In the genomic region with DNA sequence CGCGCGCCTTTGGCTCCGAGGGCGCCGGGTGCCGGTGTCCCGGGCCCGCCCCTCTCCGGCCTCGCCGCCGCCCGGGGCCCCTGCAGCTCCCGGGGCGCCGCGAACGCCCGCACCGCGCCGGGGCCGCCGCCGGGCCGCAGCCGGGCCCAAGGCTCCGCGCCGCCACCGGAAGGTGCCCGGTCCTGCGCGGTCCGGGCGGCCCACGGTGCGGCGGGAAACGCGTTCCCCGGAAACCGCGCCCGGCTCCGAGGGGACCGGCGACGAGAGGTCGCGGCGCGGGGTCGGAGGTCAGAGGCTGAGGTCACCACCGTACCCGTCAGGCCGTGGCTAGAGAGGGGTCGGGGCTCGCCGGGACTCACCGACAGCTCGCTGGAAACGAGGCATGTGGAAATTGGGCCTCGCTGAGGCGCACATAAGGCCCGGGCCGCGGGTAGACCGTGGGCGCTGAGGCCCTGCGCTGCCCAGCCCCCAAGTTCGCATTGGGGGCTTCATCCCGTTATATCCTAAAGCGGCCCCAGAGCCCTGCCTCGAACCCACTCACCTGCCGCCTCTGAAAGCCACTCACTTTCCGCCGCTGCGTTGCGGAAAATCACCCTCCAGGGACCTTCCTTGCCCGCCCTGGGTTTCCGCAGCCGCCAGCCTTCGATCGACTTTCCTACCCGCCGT, we compare ENCODE assay signal across 1 cellular context.
A peak's percentile ranks its signal among the peaks of the same experiment; 100 is the strongest.
TF ChIP-seq lines count a peak whose summit lies in the region.

A gene (minus strand): TSS at position 167 of the 666 bp plus-strand sequence. CDS start 745 bp downstream, outside the sequence.

TF ChIP-seq in HepG2, 621 proteins besides CTCF, POLR2A, EP300 and RAD21 (continued from another document and continues in another):
- TF ChIP-seq, protein P1, sequence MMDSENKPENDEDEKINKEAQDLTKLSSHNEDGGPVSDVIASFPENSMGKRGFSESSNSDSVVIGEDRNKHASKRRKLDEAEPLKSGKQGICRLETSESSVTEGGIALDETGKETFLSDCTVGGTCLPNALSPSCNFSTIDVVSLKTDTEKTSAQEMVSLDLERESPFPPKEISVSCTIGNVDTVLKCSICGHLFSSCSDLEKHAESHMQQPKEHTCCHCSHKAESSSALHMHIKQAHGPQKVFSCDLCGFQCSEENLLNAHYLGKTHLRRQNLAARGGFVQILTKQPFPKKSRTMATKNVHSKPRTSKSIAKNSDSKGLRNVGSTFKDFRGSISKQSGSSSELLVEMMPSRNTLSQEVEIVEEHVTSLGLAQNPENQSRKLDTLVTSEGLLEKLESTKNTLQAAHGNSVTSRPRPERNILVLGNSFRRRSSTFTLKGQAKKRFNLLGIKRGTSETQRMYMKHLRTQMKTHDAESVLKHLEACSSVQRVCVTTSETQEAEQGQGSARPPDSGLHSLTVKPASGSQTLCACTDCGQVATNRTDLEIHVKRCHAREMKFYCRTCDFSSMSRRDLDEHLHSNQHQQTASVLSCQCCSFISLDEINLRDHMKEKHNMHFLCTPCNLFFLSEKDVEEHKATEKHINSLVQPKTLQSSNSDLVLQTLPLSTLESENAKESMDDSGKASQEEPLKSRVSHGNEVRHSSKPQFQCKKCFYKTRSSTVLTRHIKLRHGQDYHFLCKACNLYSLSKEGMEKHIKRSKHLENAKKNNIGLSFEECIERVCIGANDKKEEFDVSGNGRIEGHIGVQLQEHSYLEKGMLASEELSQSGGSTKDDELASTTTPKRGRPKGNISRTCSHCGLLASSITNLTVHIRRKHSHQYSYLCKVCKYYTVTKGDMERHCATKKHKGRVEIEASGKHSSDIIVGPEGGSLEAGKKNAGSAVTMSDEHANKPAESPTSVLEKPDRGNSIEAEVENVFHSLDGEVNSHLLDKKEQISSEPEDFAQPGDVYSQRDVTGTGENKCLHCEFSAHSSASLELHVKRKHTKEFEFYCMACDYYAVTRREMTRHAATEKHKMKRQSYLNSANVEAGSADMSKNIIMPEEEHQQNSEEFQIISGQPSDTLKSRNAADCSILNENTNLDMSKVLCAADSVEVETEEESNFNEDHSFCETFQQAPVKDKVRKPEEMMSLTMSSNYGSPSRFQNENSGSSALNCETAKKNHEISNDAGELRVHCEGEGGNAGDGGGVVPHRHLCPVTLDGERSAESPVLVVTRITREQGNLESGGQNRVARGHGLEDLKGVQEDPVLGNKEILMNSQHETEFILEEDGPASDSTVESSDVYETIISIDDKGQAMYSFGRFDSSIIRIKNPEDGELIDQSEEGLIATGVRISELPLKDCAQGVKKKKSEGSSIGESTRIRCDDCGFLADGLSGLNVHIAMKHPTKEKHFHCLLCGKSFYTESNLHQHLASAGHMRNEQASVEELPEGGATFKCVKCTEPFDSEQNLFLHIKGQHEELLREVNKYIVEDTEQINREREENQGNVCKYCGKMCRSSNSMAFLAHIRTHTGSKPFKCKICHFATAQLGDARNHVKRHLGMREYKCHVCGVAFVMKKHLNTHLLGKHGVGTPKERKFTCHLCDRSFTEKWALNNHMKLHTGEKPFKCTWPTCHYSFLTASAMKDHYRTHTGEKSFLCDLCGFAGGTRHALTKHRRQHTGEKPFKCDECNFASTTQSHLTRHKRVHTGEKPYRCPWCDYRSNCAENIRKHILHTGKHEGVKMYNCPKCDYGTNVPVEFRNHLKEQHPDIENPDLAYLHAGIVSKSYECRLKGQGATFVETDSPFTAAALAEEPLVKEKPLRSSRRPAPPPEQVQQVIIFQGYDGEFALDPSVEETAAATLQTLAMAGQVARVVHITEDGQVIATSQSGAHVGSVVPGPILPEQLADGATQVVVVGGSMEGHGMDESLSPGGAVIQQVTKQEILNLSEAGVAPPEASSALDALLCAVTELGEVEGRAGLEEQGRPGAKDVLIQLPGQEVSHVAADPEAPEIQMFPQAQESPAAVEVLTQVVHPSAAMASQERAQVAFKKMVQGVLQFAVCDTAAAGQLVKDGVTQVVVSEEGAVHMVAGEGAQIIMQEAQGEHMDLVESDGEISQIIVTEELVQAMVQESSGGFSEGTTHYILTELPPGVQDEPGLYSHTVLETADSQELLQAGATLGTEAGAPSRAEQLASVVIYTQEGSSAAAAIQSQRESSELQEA (CRISPR knock-in tag; IDR thresholded peaks at IDR 0.05; ENCODE audit: not compliant biosample characterization), result peak; percentile 22
- no peak; the same call in 1 of the 2 replicates for TF ChIP-seq SNAI1 (CRISPR knock-in tag; IDR thresholded peaks at IDR 0.05; ENCODE audit: borderline replicate concordance)
- TF ChIP-seq MAZ (IDR thresholded peaks at IDR 0.05; ENCODE audit: borderline replicate concordance, low read depth, low read length), result peak; percentile 67; the same call in 1 of the 2 replicates
- TF ChIP-seq MAZ (CRISPR knock-in tag; IDR thresholded peaks at IDR 0.05; ENCODE audit: low read depth), result peak; percentile 93
- TF ChIP-seq ZNF746 (CRISPR knock-in tag; IDR thresholded peaks at IDR 0.05), result no peak; the same call in 1 of the 2 replicates
- TF ChIP-seq, protein P2, sequence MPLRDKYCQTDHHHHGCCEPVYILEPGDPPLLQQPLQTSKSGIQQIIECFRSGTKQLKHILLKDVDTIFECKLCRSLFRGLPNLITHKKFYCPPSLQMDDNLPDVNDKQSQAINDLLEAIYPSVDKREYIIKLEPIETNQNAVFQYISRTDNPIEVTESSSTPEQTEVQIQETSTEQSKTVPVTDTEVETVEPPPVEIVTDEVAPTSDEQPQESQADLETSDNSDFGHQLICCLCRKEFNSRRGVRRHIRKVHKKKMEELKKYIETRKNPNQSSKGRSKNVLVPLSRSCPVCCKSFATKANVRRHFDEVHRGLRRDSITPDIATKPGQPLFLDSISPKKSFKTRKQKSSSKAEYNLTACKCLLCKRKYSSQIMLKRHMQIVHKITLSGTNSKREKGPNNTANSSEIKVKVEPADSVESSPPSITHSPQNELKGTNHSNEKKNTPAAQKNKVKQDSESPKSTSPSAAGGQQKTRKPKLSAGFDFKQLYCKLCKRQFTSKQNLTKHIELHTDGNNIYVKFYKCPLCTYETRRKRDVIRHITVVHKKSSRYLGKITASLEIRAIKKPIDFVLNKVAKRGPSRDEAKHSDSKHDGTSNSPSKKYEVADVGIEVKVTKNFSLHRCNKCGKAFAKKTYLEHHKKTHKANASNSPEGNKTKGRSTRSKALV (CRISPR knock-in tag; IDR thresholded peaks at IDR 0.05), result no peak
- TF ChIP-seq KAT2B (IDR thresholded peaks at IDR 0.05; ENCODE audit: borderline replicate concordance, low read depth, low read length), result no peak
- peak; percentile 72 for TF ChIP-seq TP53 (CRISPR knock-in tag; conservative IDR thresholded peaks at IDR 0.05)
- TF ChIP-seq PITX1 (CRISPR knock-in tag; IDR thresholded peaks at IDR 0.05), result no peak
- TF ChIP-seq, protein P3, sequence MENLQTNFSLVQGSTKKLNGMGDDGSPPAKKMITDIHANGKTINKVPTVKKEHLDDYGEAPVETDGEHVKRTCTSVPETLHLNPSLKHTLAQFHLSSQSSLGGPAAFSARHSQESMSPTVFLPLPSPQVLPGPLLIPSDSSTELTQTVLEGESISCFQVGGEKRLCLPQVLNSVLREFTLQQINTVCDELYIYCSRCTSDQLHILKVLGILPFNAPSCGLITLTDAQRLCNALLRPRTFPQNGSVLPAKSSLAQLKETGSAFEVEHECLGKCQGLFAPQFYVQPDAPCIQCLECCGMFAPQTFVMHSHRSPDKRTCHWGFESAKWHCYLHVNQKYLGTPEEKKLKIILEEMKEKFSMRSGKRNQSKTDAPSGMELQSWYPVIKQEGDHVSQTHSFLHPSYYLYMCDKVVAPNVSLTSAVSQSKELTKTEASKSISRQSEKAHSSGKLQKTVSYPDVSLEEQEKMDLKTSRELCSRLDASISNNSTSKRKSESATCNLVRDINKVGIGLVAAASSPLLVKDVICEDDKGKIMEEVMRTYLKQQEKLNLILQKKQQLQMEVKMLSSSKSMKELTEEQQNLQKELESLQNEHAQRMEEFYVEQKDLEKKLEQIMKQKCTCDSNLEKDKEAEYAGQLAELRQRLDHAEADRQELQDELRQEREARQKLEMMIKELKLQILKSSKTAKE (CRISPR knock-in tag; IDR thresholded peaks at IDR 0.05; ENCODE audit: borderline replicate concordance), result 0 out of 2 replicates have a peak, but pooled peaks have one; percentile 34
- TF ChIP-seq, protein P4, sequence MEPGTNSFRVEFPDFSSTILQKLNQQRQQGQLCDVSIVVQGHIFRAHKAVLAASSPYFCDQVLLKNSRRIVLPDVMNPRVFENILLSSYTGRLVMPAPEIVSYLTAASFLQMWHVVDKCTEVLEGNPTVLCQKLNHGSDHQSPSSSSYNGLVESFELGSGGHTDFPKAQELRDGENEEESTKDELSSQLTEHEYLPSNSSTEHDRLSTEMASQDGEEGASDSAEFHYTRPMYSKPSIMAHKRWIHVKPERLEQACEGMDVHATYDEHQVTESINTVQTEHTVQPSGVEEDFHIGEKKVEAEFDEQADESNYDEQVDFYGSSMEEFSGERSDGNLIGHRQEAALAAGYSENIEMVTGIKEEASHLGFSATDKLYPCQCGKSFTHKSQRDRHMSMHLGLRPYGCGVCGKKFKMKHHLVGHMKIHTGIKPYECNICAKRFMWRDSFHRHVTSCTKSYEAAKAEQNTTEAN (CRISPR knock-in tag; conservative IDR thresholded peaks at IDR 0.05), result no peak
- TF ChIP-seq, protein P5, sequence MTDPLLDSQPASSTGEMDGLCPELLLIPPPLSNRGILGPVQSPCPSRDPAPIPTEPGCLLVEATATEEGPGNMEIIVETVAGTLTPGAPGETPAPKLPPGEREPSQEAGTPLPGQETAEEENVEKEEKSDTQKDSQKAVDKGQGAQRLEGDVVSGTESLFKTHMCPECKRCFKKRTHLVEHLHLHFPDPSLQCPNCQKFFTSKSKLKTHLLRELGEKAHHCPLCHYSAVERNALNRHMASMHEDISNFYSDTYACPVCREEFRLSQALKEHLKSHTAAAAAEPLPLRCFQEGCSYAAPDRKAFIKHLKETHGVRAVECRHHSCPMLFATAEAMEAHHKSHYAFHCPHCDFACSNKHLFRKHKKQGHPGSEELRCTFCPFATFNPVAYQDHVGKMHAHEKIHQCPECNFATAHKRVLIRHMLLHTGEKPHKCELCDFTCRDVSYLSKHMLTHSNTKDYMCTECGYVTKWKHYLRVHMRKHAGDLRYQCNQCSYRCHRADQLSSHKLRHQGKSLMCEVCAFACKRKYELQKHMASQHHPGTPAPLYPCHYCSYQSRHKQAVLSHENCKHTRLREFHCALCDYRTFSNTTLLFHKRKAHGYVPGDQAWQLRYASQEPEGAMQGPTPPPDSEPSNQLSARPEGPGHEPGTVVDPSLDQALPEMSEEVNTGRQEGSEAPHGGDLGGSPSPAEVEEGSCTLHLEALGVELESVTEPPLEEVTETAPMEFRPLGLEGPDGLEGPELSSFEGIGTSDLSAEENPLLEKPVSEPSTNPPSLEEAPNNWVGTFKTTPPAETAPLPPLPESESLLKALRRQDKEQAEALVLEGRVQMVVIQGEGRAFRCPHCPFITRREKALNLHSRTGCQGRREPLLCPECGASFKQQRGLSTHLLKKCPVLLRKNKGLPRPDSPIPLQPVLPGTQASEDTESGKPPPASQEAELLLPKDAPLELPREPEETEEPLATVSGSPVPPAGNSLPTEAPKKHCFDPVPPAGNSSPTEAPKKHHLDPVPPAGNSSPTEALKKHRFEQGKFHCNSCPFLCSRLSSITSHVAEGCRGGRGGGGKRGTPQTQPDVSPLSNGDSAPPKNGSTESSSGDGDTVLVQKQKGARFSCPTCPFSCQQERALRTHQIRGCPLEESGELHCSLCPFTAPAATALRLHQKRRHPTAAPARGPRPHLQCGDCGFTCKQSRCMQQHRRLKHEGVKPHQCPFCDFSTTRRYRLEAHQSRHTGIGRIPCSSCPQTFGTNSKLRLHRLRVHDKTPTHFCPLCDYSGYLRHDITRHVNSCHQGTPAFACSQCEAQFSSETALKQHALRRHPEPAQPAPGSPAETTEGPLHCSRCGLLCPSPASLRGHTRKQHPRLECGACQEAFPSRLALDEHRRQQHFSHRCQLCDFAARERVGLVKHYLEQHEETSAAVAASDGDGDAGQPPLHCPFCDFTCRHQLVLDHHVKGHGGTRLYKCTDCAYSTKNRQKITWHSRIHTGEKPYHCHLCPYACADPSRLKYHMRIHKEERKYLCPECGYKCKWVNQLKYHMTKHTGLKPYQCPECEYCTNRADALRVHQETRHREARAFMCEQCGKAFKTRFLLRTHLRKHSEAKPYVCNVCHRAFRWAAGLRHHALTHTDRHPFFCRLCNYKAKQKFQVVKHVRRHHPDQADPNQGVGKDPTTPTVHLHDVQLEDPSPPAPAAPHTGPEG (CRISPR knock-in tag; IDR thresholded peaks at IDR 0.05), result no peak
- peak; percentile 93 for TF ChIP-seq IKZF4 (CRISPR knock-in tag; IDR thresholded peaks at IDR 0.05; ENCODE audit: borderline replicate concordance, low read depth, not compliant biosample characterization)
- peak; percentile 89 for TF ChIP-seq ATF7-NPFF (CRISPR knock-in tag; IDR thresholded peaks at IDR 0.05; ENCODE audit: low read depth)
- TF ChIP-seq ZNF780A (CRISPR knock-in tag; IDR thresholded peaks at IDR 0.05), result no peak
- TF ChIP-seq ELF3 (CRISPR knock-in tag; IDR thresholded peaks at IDR 0.05), result peak; percentile 73
- no peak for TF ChIP-seq CBX2 (IDR thresholded peaks at IDR 0.05; ENCODE audit: low read depth, low read length)
- TF ChIP-seq CBX2 (CRISPR knock-in tag; IDR thresholded peaks at IDR 0.05; ENCODE audit: low read depth), result peak; percentile 60; the same call in 1 of the 2 replicates
- TF ChIP-seq IKZF1 (IDR thresholded peaks at IDR 0.05), result no peak
- TF ChIP-seq ZNF660 (CRISPR knock-in tag; IDR thresholded peaks at IDR 0.05; ENCODE audit: borderline replicate concordance, low read depth), result no peak
- no peak for TF ChIP-seq POLR2AphosphoS5 (IDR thresholded peaks at IDR 0.05; ENCODE audit: low read depth, low read length)
- TF ChIP-seq ZNF709 (CRISPR knock-in tag; IDR thresholded peaks at IDR 0.05), result peak; percentile 53; the same call in 1 of the 2 replicates
- TF ChIP-seq MEF2D (CRISPR knock-in tag; IDR thresholded peaks at IDR 0.05), result no peak
- peak; percentile 83; the same call in 1 of the 2 replicates for TF ChIP-seq CENPT (CRISPR knock-in tag; IDR thresholded peaks at IDR 0.05; ENCODE audit: low read depth)
- TF ChIP-seq ZBTB7A (CRISPR knock-in tag; IDR thresholded peaks at IDR 0.05), result peak; percentile 90
- peak; percentile 89 for TF ChIP-seq PHF8 (CRISPR knock-in tag; IDR thresholded peaks at IDR 0.05)
- TF ChIP-seq MTA3 (CRISPR knock-in tag; IDR thresholded peaks at IDR 0.05), result no peak
- peak; percentile 51; the same call in 1 of the 2 replicates for TF ChIP-seq BHLHE40 (IDR thresholded peaks at IDR 0.05; ENCODE audit: low read length)
- peak; percentile 50; the same call in 1 of the 2 replicates for TF ChIP-seq ZNF296 (CRISPR knock-in tag; conservative IDR thresholded peaks at IDR 0.05)
- no peak; the same call in 1 of the 2 replicates for TF ChIP-seq ZNF33A (CRISPR knock-in tag; IDR thresholded peaks at IDR 0.05; ENCODE audit: borderline replicate concordance)
- no peak; the same call in 1 of the 2 replicates for TF ChIP-seq ZNF703 (CRISPR knock-in tag; IDR thresholded peaks at IDR 0.05; ENCODE audit: borderline replicate concordance)
- no peak for TF ChIP-seq ZNF766 (CRISPR knock-in tag; IDR thresholded peaks at IDR 0.05; ENCODE audit: borderline replicate concordance)
